35 cellular contexts compared by ENCODE assay signal in the genomic region with DNA sequence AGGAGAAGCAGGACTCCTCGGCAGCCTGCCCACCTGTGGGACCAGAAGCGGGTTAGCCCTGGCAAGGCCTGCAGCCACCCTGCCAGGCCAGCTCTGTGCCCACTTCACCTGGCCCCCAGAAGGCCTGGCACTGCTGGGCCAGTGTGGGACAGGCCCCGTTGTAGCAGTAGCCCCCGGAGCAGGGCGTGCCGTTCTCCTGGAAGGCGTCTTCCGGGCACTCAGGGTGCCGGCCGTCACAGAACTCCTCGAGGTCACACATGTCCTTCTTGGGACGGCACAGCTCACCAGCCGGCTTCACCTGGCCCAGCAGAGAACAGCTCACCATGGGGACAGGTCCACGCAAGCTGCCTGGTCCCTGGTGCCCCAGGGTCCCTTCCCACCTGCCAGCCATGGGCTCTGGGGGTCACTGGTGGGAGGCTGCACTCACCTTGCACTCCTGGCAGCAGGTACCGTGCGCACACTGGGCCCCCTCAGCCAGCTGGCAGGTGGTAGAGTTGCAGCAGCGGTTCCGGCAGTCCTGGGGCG. TPM values are rescaled to one million over a fixed set of nuclear protein-coding genes. Genes with fewer than 3 reads are reported as not detected.
"Had no signal": no experiment of that assay in that cellular context is flagged by ENCODE, and none has a peak within 500 bp of the region (broad histone marks: within the 10 kb centered on the region; RNA-seq: fewer than 3 reads in every experiment).

No MANE protein-coding gene starts in this region.

- H3K4me3 ChIP-seq: ascending aorta, cardiac muscle cell had no signal

- H3K27ac ChIP-seq: ascending aorta, cardiac muscle cell, VCaP had no signal

- H3K9me3 ChIP-seq: ascending aorta had no signal

- H3K36me3 ChIP-seq: cardiac muscle cell had no signal

- H3K4me1 ChIP-seq: ascending aorta had no signal

- H3K27me3 ChIP-seq: ascending aorta had no signal

- DNase-seq: activated B cell treated with CpG ODN at 0.5 μM for 24 hours; activated CD4-positive, alpha-beta memory T cell treated with anti-CD3 and anti-CD28 coated beads for 36 hours; activated CD4-positive, alpha-beta T cell treated with anti-CD3 and anti-CD28 coated beads for 4 hours; activated CD4-positive, alpha-beta T cell treated with anti-CD3 and anti-CD28 coated beads, Interleukin-2, amount 10 ng/mL, durations not matched to agents 24 days and 14 days; activated CD4-positive, alpha-beta T cell treated with anti-CD3 and anti-CD28 coated beads, Interleukin-2, amount 50 U/mL, for 1 hour; activated CD4-positive, alpha-beta T cell treated with anti-CD3 and anti-CD28 coated beads, Interleukin-2, amount 50 U/mL, for 4 hours; activated CD4-positive, CD25-positive, alpha-beta regulatory T cell treated with anti-CD3 and anti-CD28 coated beads, Interleukin-2, amount 50 U/mL, for 72 hours; activated CD8-positive, alpha-beta memory T cell treated with anti-CD3 and anti-CD28 coated beads, Interleukin-2, amount 50 U/mL, for 4 hours; activated CD8-positive, alpha-beta T cell treated with anti-CD3 and anti-CD28 coated beads for 36 hours; activated effector memory CD4-positive, alpha-beta T cell treated with anti-CD3 and anti-CD28 coated beads, Interleukin-2, amount 50 U/mL, for 16 hours; activated gamma-delta T cell treated with Interleukin-2 at 50 U/mL for 16 hours; activated naive CD4-positive, alpha-beta T cell; activated naive CD4-positive, alpha-beta T cell treated with anti-CD3 and anti-CD28 coated beads for 36 hours; activated naive CD4-positive, alpha-beta T cell treated with anti-CD3 and anti-CD28 coated beads, Interleukin-2, amount 50 U/mL, for 16 hours; activated naive CD8-positive, alpha-beta T cell treated with anti-CD3 and anti-CD28 coated beads for 36 hours; activated T-cell treated with anti-CD3 and anti-CD28 coated beads for 4 hours; activated T-cell treated with anti-CD3 and anti-CD28 coated beads, Interleukin-2, amount 50 U/mL, for 1 hour; activated T-cell treated with anti-CD3 and anti-CD28 coated beads, Interleukin-2, amount 50 U/mL, for 4 hours; activated T-cell treated with anti-CD3 and anti-CD28 coated beads, Interleukin-2, amount 50 U/mL, for 72 hours; amygdala; anterior cingulate cortex; caudate nucleus; cerebellar nuclear complex; T-helper 1 cell; T-helper 2 cell; T-helper 9 cell had no signal

RNA-seq across cellular contexts. Expression of a gene that starts 33.2 kb away (rescaled TPM):
- total RNA-seq: activated CD4-positive, alpha-beta T cell treated with anti-CD3 and anti-CD28 coated beads, Interleukin-2, amount 10 ng/mL, durations not matched to agents 24 days and 14 days; activated CD8-positive, alpha-beta memory T cell treated with anti-CD3 and anti-CD28 coated beads for 36 hours; activated naive CD4-positive, alpha-beta T cell treated with anti-CD3 and anti-CD28 coated beads for 36 hours; activated naive CD4-positive, alpha-beta T cell treated with anti-CD3 and anti-CD28 coated beads, Interleukin-2, amount 50 U/mL, for 72 hours; activated naive CD8-positive, alpha-beta T cell treated with anti-CD3 and anti-CD28 coated beads for 36 hours; activated T-cell treated with anti-CD3 and anti-CD28 coated beads, Interleukin-2, amount 50 U/mL, for 4 hours; activated T-helper 1 cell treated with anti-CD3 and anti-CD28 coated beads, Interleukin-12 subunit alpha, Interleukin-12 subunit beta, Interleukin-2, Interleukin-4 antibody, amounts not matched to agents 30 ng/mL and 10 ng/mL and 1 ng/mL, durations not matched to agents 14 hours and 24 hours and 36 hours; bronchial epithelial cell; cardiac muscle cell had no signal
- polyA plus RNA-seq: cardiac muscle cell had no signal

RNA-seq across cellular contexts. Expression of a gene that starts 40.8 kb away (rescaled TPM):
- total RNA-seq: activated B cell treated with CpG ODN at 0.5 μM for 24 hours; activated CD4-positive, alpha-beta memory T cell treated with anti-CD3 and anti-CD28 coated beads for 36 hours; activated CD8-positive, alpha-beta memory T cell treated with anti-CD3 and anti-CD28 coated beads for 36 hours; activated CD8-positive, alpha-beta T cell treated with anti-CD3 and anti-CD28 coated beads for 36 hours; activated naive CD4-positive, alpha-beta T cell treated with anti-CD3 and anti-CD28 coated beads for 36 hours; activated naive CD4-positive, alpha-beta T cell treated with anti-CD3 and anti-CD28 coated beads, Interleukin-2, amount 50 U/mL, for 72 hours; activated naive CD8-positive, alpha-beta T cell treated with anti-CD3 and anti-CD28 coated beads for 36 hours; activated T-helper 1 cell treated with anti-CD3 and anti-CD28 coated beads, Interleukin-12 subunit alpha, Interleukin-12 subunit beta, Interleukin-2, Interleukin-4 antibody, amounts not matched to agents 30 ng/mL and 10 ng/mL and 1 ng/mL, durations not matched to agents 14 hours and 24 hours and 36 hours; activated T-helper 17 cell treated with anti-CD3 and anti-CD28 coated beads, Interleukin-2, amount 50 U/mL, for 72 hours; ascending aorta; bronchial epithelial cell; cardiac muscle cell had no signal
- polyA plus RNA-seq: adipose tissue, cardiac muscle cell had no signal
